2 cellular contexts compared by ENCODE assay signal in the genomic region with DNA sequence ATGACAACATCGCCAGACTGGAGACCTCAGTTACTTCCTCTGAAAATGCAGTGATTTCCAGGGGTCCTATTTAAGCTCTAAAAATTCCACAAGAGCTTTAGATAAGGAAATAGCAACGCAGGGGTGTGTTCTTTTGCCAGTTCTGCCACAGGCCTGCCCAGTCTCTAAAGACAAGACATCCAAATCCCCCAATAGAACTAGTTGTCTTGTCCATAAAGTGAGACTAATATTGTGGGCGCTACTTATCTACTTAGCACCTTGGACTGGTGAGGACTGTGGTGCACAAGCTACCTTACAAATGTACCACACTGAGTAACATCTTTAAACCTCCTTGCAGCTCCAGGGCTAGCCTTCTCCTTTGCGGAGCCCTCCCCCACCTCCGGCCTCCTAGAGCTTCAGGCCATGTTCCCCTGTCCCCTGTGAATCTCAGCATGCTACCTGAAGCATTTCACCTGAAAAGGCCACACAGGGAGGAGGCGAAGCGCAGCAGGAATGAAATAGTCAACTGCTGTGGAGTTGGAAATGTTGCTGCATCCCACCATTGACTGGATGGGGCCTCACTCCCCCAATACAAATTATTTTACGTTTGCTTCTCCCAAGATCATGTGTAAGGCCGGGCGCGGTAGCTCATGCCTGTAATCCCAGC.
A peak's percentile ranks its signal among the peaks of the same experiment; 100 is the strongest.
TF ChIP-seq lines count a peak whose summit lies in the region.

No MANE protein-coding gene starts in this region.

TF ChIP-seq in GM23338, 12 proteins besides CTCF, POLR2A, EP300 and RAD21 (continued from another document):
- TF ChIP-seq, protein P1, sequence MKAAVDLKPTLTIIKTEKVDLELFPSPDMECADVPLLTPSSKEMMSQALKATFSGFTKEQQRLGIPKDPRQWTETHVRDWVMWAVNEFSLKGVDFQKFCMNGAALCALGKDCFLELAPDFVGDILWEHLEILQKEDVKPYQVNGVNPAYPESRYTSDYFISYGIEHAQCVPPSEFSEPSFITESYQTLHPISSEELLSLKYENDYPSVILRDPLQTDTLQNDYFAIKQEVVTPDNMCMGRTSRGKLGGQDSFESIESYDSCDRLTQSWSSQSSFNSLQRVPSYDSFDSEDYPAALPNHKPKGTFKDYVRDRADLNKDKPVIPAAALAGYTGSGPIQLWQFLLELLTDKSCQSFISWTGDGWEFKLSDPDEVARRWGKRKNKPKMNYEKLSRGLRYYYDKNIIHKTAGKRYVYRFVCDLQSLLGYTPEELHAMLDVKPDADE (IDR thresholded peaks at IDR 0.05), result 0 out of 2 replicates have a peak, but pooled peaks have one; percentile 45
- TF ChIP-seq ZNF331 (CRISPR knock-in tag; IDR thresholded peaks at IDR 0.05; ENCODE audit: low read depth), result no peak
- no peak for TF ChIP-seq EZH2phosphoT487 (IDR thresholded peaks at IDR 0.05; ENCODE audit: unreplicated experiment)
- TF ChIP-seq NANOG (IDR thresholded peaks at IDR 0.05; ENCODE audit: borderline replicate concordance), result peak; percentile 49; the same call in 1 of the 2 replicates

TF ChIP-seq in H1, 55 proteins besides CTCF, POLR2A, EP300 and RAD21 (continued from another document):
- no peak for TF ChIP-seq FOSL1 (IDR thresholded peaks at IDR 0.05; ENCODE audit: insufficient read depth, low read depth, low read length)
